1 cellular context compared by ENCODE assay signal in genomic region chr7:611281-611810, GRCh38.
TF ChIP-seq lines count a peak whose summit lies in the region.

No MANE protein-coding gene starts in this region.

TF ChIP-seq in K562, 482 proteins besides CTCF, POLR2A, EP300 and RAD21 (continued from another document and continues in another):
- TF ChIP-seq CREB1 (IDR thresholded peaks at IDR 0.05) (no peak; the same call in 1 of the 2 replicates), CREB1 (CRISPR knock-in tag; IDR thresholded peaks at IDR 0.05) (0 out of 2 replicates have a peak, but pooled peaks have one; percentile 3), SMAD4 (CRISPR knock-in tag; conservative IDR thresholded peaks at IDR 0.05) (0 out of 2 replicates have a peak, but pooled peaks have one; percentile 59), MXD1 (CRISPR knock-in tag; IDR thresholded peaks at IDR 0.05; ENCODE audit: borderline replicate concordance, poor library complexity, severe bottlenecking) (no peak), EHMT2 (IDR thresholded peaks at IDR 0.05) (no peak), VEZF1 (CRISPR knock-in tag; IDR thresholded peaks at IDR 0.05) (0 out of 2 replicates have a peak, but pooled peaks have one; percentile 36), ARHGAP35 (IDR thresholded peaks at IDR 0.05; ENCODE audit: partially characterized antibody) (peak; percentile 21), RBFOX2 (IDR thresholded peaks at IDR 0.05; ENCODE audit: low read depth, low read length) (peak; percentile 55), POLR2G (IDR thresholded peaks at IDR 0.05; ENCODE audit: low read depth, low read length) (peak; percentile 56), EGR1 (conservative IDR thresholded peaks at IDR 0.05) (peak; percentile 4; the same call in 1 of the 2 replicates), MBD1 (CRISPR knock-in tag; IDR thresholded peaks at IDR 0.05) (no peak), GTF2A2 (tag; IDR thresholded peaks at IDR 0.05) (no peak), YBX1 (IDR thresholded peaks at IDR 0.05) (no peak), CTBP1 (IDR thresholded peaks at IDR 0.05; ENCODE audit: borderline replicate concordance) (peak; percentile 30; the same call in 1 of the 2 replicates), SP1 (CRISPR knock-in tag; IDR thresholded peaks at IDR 0.05) (peak; percentile 8; the same call in 1 of the 2 replicates), ELK1 (CRISPR knock-in tag; IDR thresholded peaks at IDR 0.05) (no peak), HSF4 (CRISPR knock-in tag; IDR thresholded peaks at IDR 0.05; ENCODE audit: borderline replicate concordance) (no peak), OTX1 (CRISPR knock-in tag; IDR thresholded peaks at IDR 0.05) (no peak), GABPB1 (CRISPR knock-in tag; IDR thresholded peaks at IDR 0.05) (0 out of 2 replicates have a peak, but pooled peaks have one; percentile 10), SAFB2 (IDR thresholded peaks at IDR 0.05; ENCODE audit: borderline replicate concordance, low read depth, low read length, severe bottlenecking) (no peak), POLR2B (IDR thresholded peaks at IDR 0.05; ENCODE audit: low read depth, partially characterized antibody) (peak; percentile 7), NR2C2 (CRISPR knock-in tag; IDR thresholded peaks at IDR 0.05) (no peak), NR2C2 (tag; IDR thresholded peaks at IDR 0.05) (peak; percentile 49; the same call in 1 of the 2 replicates), CEBPB (tag; IDR thresholded peaks at IDR 0.05) (no peak)
- TF ChIP-seq, protein P1, sequence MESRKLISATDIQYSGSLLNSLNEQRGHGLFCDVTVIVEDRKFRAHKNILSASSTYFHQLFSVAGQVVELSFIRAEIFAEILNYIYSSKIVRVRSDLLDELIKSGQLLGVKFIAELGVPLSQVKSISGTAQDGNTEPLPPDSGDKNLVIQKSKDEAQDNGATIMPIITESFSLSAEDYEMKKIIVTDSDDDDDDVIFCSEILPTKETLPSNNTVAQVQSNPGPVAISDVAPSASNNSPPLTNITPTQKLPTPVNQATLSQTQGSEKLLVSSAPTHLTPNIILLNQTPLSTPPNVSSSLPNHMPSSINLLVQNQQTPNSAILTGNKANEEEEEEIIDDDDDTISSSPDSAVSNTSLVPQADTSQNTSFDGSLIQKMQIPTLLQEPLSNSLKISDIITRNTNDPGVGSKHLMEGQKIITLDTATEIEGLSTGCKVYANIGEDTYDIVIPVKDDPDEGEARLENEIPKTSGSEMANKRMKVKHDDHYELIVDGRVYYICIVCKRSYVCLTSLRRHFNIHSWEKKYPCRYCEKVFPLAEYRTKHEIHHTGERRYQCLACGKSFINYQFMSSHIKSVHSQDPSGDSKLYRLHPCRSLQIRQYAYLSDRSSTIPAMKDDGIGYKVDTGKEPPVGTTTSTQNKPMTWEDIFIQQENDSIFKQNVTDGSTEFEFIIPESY (CRISPR knock-in tag; IDR thresholded peaks at IDR 0.05), result 0 out of 2 replicates have a peak, but pooled peaks have one; percentile 5
- TF ChIP-seq, protein P2, sequence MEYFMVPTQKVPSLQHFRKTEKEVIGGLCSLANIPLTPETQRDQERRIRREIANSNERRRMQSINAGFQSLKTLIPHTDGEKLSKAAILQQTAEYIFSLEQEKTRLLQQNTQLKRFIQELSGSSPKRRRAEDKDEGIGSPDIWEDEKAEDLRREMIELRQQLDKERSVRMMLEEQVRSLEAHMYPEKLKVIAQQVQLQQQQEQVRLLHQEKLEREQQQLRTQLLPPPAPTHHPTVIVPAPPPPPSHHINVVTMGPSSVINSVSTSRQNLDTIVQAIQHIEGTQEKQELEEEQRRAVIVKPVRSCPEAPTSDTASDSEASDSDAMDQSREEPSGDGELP (CRISPR knock-in tag; IDR thresholded peaks at IDR 0.05; ENCODE audit: borderline replicate concordance), result peak; percentile 37; the same call in 1 of the 2 replicates
- TF ChIP-seq, protein P3, sequence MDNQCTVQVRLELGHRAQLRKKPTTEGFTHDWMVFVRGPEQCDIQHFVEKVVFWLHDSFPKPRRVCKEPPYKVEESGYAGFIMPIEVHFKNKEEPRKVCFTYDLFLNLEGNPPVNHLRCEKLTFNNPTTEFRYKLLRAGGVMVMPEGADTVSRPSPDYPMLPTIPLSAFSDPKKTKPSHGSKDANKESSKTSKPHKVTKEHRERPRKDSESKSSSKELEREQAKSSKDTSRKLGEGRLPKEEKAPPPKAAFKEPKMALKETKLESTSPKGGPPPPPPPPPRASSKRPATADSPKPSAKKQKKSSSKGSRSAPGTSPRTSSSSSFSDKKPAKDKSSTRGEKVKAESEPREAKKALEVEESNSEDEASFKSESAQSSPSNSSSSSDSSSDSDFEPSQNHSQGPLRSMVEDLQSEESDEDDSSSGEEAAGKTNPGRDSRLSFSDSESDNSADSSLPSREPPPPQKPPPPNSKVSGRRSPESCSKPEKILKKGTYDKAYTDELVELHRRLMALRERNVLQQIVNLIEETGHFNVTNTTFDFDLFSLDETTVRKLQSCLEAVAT (IDR thresholded peaks at IDR 0.05), result 0 out of 4 replicates have a peak, but pooled peaks of 1 of the 2 experiments have one; percentile 17
- TF ChIP-seq, protein P4, sequence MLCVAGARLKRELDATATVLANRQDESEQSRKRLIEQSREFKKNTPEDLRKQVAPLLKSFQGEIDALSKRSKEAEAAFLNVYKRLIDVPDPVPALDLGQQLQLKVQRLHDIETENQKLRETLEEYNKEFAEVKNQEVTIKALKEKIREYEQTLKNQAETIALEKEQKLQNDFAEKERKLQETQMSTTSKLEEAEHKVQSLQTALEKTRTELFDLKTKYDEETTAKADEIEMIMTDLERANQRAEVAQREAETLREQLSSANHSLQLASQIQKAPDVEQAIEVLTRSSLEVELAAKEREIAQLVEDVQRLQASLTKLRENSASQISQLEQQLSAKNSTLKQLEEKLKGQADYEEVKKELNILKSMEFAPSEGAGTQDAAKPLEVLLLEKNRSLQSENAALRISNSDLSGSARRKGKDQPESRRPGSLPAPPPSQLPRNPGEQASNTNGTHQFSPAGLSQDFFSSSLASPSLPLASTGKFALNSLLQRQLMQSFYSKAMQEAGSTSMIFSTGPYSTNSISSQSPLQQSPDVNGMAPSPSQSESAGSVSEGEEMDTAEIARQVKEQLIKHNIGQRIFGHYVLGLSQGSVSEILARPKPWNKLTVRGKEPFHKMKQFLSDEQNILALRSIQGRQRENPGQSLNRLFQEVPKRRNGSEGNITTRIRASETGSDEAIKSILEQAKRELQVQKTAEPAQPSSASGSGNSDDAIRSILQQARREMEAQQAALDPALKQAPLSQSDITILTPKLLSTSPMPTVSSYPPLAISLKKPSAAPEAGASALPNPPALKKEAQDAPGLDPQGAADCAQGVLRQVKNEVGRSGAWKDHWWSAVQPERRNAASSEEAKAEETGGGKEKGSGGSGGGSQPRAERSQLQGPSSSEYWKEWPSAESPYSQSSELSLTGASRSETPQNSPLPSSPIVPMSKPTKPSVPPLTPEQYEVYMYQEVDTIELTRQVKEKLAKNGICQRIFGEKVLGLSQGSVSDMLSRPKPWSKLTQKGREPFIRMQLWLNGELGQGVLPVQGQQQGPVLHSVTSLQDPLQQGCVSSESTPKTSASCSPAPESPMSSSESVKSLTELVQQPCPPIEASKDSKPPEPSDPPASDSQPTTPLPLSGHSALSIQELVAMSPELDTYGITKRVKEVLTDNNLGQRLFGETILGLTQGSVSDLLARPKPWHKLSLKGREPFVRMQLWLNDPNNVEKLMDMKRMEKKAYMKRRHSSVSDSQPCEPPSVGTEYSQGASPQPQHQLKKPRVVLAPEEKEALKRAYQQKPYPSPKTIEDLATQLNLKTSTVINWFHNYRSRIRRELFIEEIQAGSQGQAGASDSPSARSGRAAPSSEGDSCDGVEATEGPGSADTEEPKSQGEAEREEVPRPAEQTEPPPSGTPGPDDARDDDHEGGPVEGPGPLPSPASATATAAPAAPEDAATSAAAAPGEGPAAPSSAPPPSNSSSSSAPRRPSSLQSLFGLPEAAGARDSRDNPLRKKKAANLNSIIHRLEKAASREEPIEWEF (CRISPR knock-in tag; IDR thresholded peaks at IDR 0.05), result 0 out of 2 replicates have a peak, but pooled peaks have one; percentile 16
- TF ChIP-seq, protein P5, sequence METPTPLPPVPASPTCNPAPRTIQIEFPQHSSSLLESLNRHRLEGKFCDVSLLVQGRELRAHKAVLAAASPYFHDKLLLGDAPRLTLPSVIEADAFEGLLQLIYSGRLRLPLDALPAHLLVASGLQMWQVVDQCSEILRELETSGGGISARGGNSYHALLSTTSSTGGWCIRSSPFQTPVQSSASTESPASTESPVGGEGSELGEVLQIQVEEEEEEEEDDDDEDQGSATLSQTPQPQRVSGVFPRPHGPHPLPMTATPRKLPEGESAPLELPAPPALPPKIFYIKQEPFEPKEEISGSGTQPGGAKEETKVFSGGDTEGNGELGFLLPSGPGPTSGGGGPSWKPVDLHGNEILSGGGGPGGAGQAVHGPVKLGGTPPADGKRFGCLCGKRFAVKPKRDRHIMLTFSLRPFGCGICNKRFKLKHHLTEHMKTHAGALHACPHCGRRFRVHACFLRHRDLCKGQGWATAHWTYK (CRISPR knock-in tag; IDR thresholded peaks at IDR 0.05), result no peak
- TF ChIP-seq, protein P6, sequence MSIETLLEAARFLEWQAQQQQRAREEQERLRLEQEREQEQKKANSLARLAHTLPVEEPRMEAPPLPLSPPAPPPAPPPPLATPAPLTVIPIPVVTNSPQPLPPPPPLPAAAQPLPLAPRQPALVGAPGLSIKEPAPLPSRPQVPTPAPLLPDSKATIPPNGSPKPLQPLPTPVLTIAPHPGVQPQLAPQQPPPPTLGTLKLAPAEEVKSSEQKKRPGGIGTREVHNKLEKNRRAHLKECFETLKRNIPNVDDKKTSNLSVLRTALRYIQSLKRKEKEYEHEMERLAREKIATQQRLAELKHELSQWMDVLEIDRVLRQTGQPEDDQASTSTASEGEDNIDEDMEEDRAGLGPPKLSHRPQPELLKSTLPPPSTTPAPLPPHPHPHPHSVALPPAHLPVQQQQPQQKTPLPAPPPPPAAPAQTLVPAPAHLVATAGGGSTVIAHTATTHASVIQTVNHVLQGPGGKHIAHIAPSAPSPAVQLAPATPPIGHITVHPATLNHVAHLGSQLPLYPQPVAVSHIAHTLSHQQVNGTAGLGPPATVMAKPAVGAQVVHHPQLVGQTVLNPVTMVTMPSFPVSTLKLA (conservative IDR thresholded peaks at IDR 0.05), result peak in 1 of 2 experiments; percentile 29; a peak in 2 of 4 replicates
